In genomic region chr2:6917071-6917760, GRCh38 we compare ENCODE assay signal across 8 cellular contexts. TPM values are rescaled to one million over a fixed set of nuclear protein-coding genes. Genes with fewer than 3 reads are reported as not detected.
DNase-seq lines count a peak whose midpoint lies in the region; ATAC-seq and TF ChIP-seq lines count a peak whose summit lies in the region.

Gene RNF144A, plus strand, starts transcription at chr2:6917412. Its CDS starts 79,515 bp downstream, at chr2:6996927.

- peak; percentile 73 for ATAC-seq in GM18519 (IDR thresholded peaks at IDR 0.05; ENCODE audit: low FRiP score, unreplicated experiment)
- peak; percentile 79 for ATAC-seq in HG03095 (IDR thresholded peaks at IDR 0.05; ENCODE audit: unreplicated experiment)
- peak; percentile 88 for ATAC-seq in activated CD8-positive, alpha-beta memory T cell treated with anti-CD3 and anti-CD28 coated beads, Interleukin-2, amount 10 ng/mL, durations not matched to agents 7 days and 5 days

- H3K4me3 ChIP-seq in A673 (ENCODE audit: low read depth, low read length, poor library complexity, severe bottlenecking) (peak within 1 kb of the TSS; percentile 71), endodermal cell (ENCODE audit: low read length) (peak within 1 kb of the TSS; percentile 77)

- POLR2A ChIA-PET in A673 (lab: Charles Lee; ENCODE audit: low non-redundant PET) = no interaction called here

- H3K27me3 ChIP-seq in A673 (replicated peaks; ENCODE audit: insufficient read depth, low read depth, low read length, poor library complexity) (no peaks in the 10 kb centered on the region), endodermal cell (ENCODE audit: control insufficient read depth, insufficient read depth, low read length, poor library complexity, severe bottlenecking) (peaks cover 11% of the 10 kb centered on the region)

- H3K36me3 Mint-ChIP-seq in activated CD8-positive, alpha-beta memory T cell treated with anti-CD3 and anti-CD28 coated beads, Interleukin-2, amount 10 ng/mL, durations not matched to agents 7 days and 5 days = peaks cover 42% of the 10 kb centered on the region
- H3K36me3 Mint-ChIP-seq in endodermal cell (ENCODE audit: low read depth) = peaks cover 3% of the 10 kb centered on the region

- H3K9me3 ChIP-seq in A673 (ENCODE audit: low read depth, low read length, poor library complexity, severe bottlenecking) (no peaks in the 10 kb centered on the region), endodermal cell (ENCODE audit: control insufficient read depth, low read length) (no peaks in the 10 kb centered on the region)

- H3K27me3 Mint-ChIP-seq in activated CD8-positive, alpha-beta memory T cell treated with anti-CD3 and anti-CD28 coated beads, Interleukin-2, amount 10 ng/mL, durations not matched to agents 7 days and 5 days = peaks cover 11% of the 10 kb centered on the region
- peaks cover 43% of the 10 kb centered on the region for H3K27me3 Mint-ChIP-seq in endodermal cell (ENCODE audit: insufficient read depth)

- peak within 1 kb of the TSS; percentile 64 for H3K27ac Mint-ChIP-seq in activated CD8-positive, alpha-beta memory T cell treated with anti-CD3 and anti-CD28 coated beads, Interleukin-2, amount 10 ng/mL, durations not matched to agents 7 days and 5 days
- H3K27ac Mint-ChIP-seq in endodermal cell = peak within 1 kb of the TSS; percentile 68

- H3K36me3 ChIP-seq in A673 (ENCODE audit: insufficient read depth, low read length, poor library complexity, severe bottlenecking) = no peaks in the 10 kb centered on the region
- H3K36me3 ChIP-seq in endodermal cell (ENCODE audit: control insufficient read depth, insufficient read depth, low read length) = no peaks in the 10 kb centered on the region

- CTCF ChIA-PET in A673 (lab: Charles Lee) = interaction anchor here (0.7 to 0.9 kb wide), 2 partner anchors 13 to 21 kb away, joined by 4 to 7 read pairs; no protein-coding TSS in a partner anchor
- CTCF ChIA-PET in activated CD8-positive, alpha-beta memory T cell treated with anti-CD3 and anti-CD28 coated beads, Interleukin-2, amount 10 ng/mL, durations not matched to agents 7 days and 5 days (lab: Charles Lee) = interaction anchor here (0.6 to 5.9 kb wide), 26 partner anchors 10 to 127 kb away, joined by 3 to 43 read pairs (median 4); partner anchors contain the start of genes CMPK2 and RSAD2

- H3K9ac ChIP-seq in endodermal cell (ENCODE audit: extremely low read depth, low read length, poor library complexity, severe bottlenecking) = peak within 1 kb of the TSS; percentile 55

- TF ChIP-seq CTCF in A673 (conservative IDR thresholded peaks at IDR 0.05; ENCODE audit: low read depth, low read length) (peak; percentile 45), endodermal cell (conservative IDR thresholded peaks at IDR 0.05) (peak; percentile 67)

- H3K4me1 ChIP-seq in A673 (ENCODE audit: insufficient read depth, low read length, poor library complexity, severe bottlenecking) (peaks cover 4% of the 10 kb centered on the region), endodermal cell (ENCODE audit: control insufficient read depth, insufficient read depth, low read length) (no peaks in the 10 kb centered on the region)

- BruUV-seq in A673 (replicated peaks; lab: Mats Ljungman, UMichigan) = no TSS peak

- peak; percentile 81 for DNase-seq in A673 (ENCODE audit: low spot score)
- peak; percentile 54 for DNase-seq in NCI-H460 (ENCODE audit: extremely low read depth, low read depth)
- DNase-seq in activated CD8-positive, alpha-beta memory T cell treated with anti-CD3 and anti-CD28 coated beads, Interleukin-2, amount 10 ng/mL, durations not matched to agents 7 days and 5 days = peak; percentile 68
- peak; percentile 89 for DNase-seq in endodermal cell
- DNase-seq in midbrain (lab: John Stamatoyannopoulos, UW) = peak; percentile 79
- peak; percentile 34 to 40 for DNase-seq in stimulated activated CD8-positive, alpha-beta memory T cell treated with anti-CD3 and anti-CD28 coated beads, Interleukin-4, amount 100 ng/mL, for 4 hours (ENCODE audit: low read depth in 2 of 2, low spot score in 1 of 2)

- peak within 1 kb of the TSS; percentile 66 for H3K4me3 Mint-ChIP-seq in activated CD8-positive, alpha-beta memory T cell treated with anti-CD3 and anti-CD28 coated beads, Interleukin-2, amount 10 ng/mL, durations not matched to agents 7 days and 5 days
- peak within 1 kb of the TSS; percentile 57 for H3K4me3 Mint-ChIP-seq in endodermal cell

- H3K27ac ChIP-seq in A673 (ENCODE audit: low read depth, low read length, poor library complexity, severe bottlenecking) (peak within 1 kb of the TSS; percentile 57), endodermal cell (ENCODE audit: low read depth, low read length) (peak within 1 kb of the TSS; percentile 70)

- 2% methylated on average over 15 to 90 of the region's 90 CpGs for WGBS in endodermal cell (ENCODE audit: insufficient coverage in 1 of 2, insufficient read length in 1 of 2), 2 experiments

- no peaks in the 10 kb centered on the region for H3K9me3 Mint-ChIP-seq in activated CD8-positive, alpha-beta memory T cell treated with anti-CD3 and anti-CD28 coated beads, Interleukin-2, amount 10 ng/mL, durations not matched to agents 7 days and 5 days (ENCODE audit: low read depth)
- H3K9me3 Mint-ChIP-seq in endodermal cell = peaks cover 4% of the 10 kb centered on the region

- intact Hi-C loops in A673 (cut with micrococcal nuclease; ENCODE audit: unreplicated experiment) = loop anchor here (5.0 kb wide), 1 partner anchor 110 kb away; no protein-coding TSS in a partner anchor

- peaks cover 46% of the 10 kb centered on the region for H3K4me1 Mint-ChIP-seq in activated CD8-positive, alpha-beta memory T cell treated with anti-CD3 and anti-CD28 coated beads, Interleukin-2, amount 10 ng/mL, durations not matched to agents 7 days and 5 days
- H3K4me1 Mint-ChIP-seq in endodermal cell = peaks cover 10% of the 10 kb centered on the region

RNA-seq across cellular contexts. Expression of gene RNF144A, which starts in this region (rescaled TPM):
- total RNA-seq in A673 (2021) = 13.6 and 19.6 TPM in 2 replicates
- total RNA-seq in NCI-H460 (2014; rRNA removed; shearing (Covaris generic)) = 6.9 and 7.3 TPM in 2 replicates
- polyA plus RNA-seq in NCI-H460 (2014; cell fraction: nucleus; rRNA removed) = 7.9 and 9.5 TPM in 2 replicates
- total RNA-seq in activated CD8-positive, alpha-beta memory T cell treated with anti-CD3 and anti-CD28 coated beads, Interleukin-2, amount 10 ng/mL, durations not matched to agents 7 days and 5 days = 10 to 100 TPM; 20.0 to 35.5 TPM
- total RNA-seq in endodermal cell = 10 to 100 TPM; 12.4 to 26.0 TPM
- polyA plus RNA-seq in endodermal cell (2013, experiment 1 of 2) = 31.7 TPM
- polyA plus RNA-seq in endodermal cell (2013, experiment 2 of 2) = 25.7 TPM

Comparison
In these comparisons a context has a peak if more than half of its experiments do, and no peak if none do; other contexts are left out.
1. Peak in every context shown above with its lines: DNase-seq, ATAC-seq, H3K4me3 ChIP-seq and H3K27ac ChIP-seq.
2. DNase-seq: peak in every context shown above with its lines; median percentile 89 in endodermal cell; 81 in A673; 79 in midbrain; 68 in activated CD8-positive, alpha-beta memory T cell treated with anti-CD3 and anti-CD28 coated beads, Interleukin-2, amount 10 ng/mL, durations not matched to agents 7 days and 5 days; 54 in NCI-H460; 37 in stimulated activated CD8-positive, alpha-beta memory T cell treated with anti-CD3 and anti-CD28 coated beads, Interleukin-4, amount 100 ng/mL, for 4 hours.